13 cellular contexts compared by ENCODE assay signal in genomic region chr1:106921186-106921585, GRCh38.
"Had no signal": no experiment of that assay in that cellular context is flagged by ENCODE, and none has a peak within 500 bp of the region (broad histone marks: within the 10 kb centered on the region; RNA-seq: fewer than 3 reads in every experiment).

No MANE protein-coding gene starts in this region.

- H3K9me3 Mint-ChIP-seq: activated CD4-positive, alpha-beta memory T cell treated with anti-CD3 and anti-CD28 coated beads, Interleukin-2, amount 10 ng/mL, durations not matched to agents 7 days and 5 days; activated naive CD8-positive, alpha-beta T cell treated with anti-CD3 and anti-CD28 coated beads for 36 hours had no signal

- H3K27me3 Mint-ChIP-seq: activated CD4-positive, alpha-beta memory T cell treated with anti-CD3 and anti-CD28 coated beads, Interleukin-2, amount 10 ng/mL, durations not matched to agents 7 days and 5 days; activated naive CD8-positive, alpha-beta T cell treated with anti-CD3 and anti-CD28 coated beads for 36 hours had no signal

- H3K36me3 Mint-ChIP-seq: activated naive CD8-positive, alpha-beta T cell treated with anti-CD3 and anti-CD28 coated beads for 36 hours; natural killer cell had no signal

- H3K27ac Mint-ChIP-seq: activated CD4-positive, alpha-beta memory T cell treated with anti-CD3 and anti-CD28 coated beads, Interleukin-2, amount 10 ng/mL, durations not matched to agents 7 days and 5 days; activated naive CD8-positive, alpha-beta T cell treated with anti-CD3 and anti-CD28 coated beads for 36 hours; immature natural killer cell; natural killer cell had no signal

- FAIRE-seq: colon had no signal

- ATAC-seq: natural killer cell, right cardiac atrium had no signal

- H3K4me1 Mint-ChIP-seq: activated CD4-positive, alpha-beta memory T cell treated with anti-CD3 and anti-CD28 coated beads, Interleukin-2, amount 10 ng/mL, durations not matched to agents 7 days and 5 days; activated naive CD8-positive, alpha-beta T cell treated with anti-CD3 and anti-CD28 coated beads for 36 hours; immature natural killer cell; natural killer cell had no signal

- DNase-seq: activated CD4-positive, alpha-beta memory T cell treated with anti-CD3 and anti-CD28 coated beads, Interleukin-2, amount 10 ng/mL, durations not matched to agents 7 days and 5 days; activated gamma-delta T cell; activated naive CD8-positive, alpha-beta T cell treated with anti-CD3 and anti-CD28 coated beads for 36 hours; activated T-cell treated with anti-CD3 and anti-CD28 coated beads, Interleukin-2, amount 50 U/mL, for 48 hours; glutamatergic neuron; immature natural killer cell; natural killer cell; posterior cingulate gyrus; right cardiac atrium; stimulated activated naive CD4-positive, alpha-beta T cell; trophoblast cell had no signal

- H3K4me3 Mint-ChIP-seq: activated CD4-positive, alpha-beta memory T cell treated with anti-CD3 and anti-CD28 coated beads, Interleukin-2, amount 10 ng/mL, durations not matched to agents 7 days and 5 days; activated naive CD8-positive, alpha-beta T cell treated with anti-CD3 and anti-CD28 coated beads for 36 hours; immature natural killer cell; natural killer cell had no signal

- H3K4me3 ChIP-seq: cardiac muscle cell had no signal
